22 cellular contexts compared by ENCODE assay signal in the genomic region with DNA sequence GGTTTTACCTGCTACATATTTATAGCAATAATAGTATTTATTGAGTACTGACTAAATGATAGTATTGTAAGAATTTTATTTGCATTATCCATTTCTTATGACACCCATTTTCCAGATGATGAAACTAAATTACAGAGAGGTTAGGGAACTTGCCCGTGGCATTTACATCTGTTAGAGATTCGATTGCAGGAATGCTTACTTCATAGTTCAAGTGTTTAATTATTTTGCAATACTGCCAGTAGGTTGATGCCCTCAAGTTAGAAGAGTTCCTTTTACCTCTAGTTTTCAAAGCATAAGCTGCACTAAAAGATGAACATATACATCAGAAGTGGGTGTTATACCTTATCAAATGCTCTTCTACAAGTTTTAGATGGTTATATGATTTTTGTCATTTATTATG.
"Had no signal": no experiment of that assay in that cellular context is flagged by ENCODE, and none has a peak within 500 bp of the region (broad histone marks: within the 10 kb centered on the region; RNA-seq: fewer than 3 reads in every experiment).

No MANE protein-coding gene starts in this region.

- H3K4me3 Mint-ChIP-seq: activated CD8-positive, alpha-beta T cell treated with anti-CD3 and anti-CD28 coated beads for 36 hours; activated naive CD8-positive, alpha-beta T cell treated with anti-CD3 and anti-CD28 coated beads for 36 hours; activated T-helper 17 cell treated with anti-CD3 and anti-CD28 coated beads, Interleukin-2, amount 50 U/mL, for 72 hours; nephron progenitor cell; stimulated activated naive CD8-positive, alpha-beta T cell treated with anti-CD3 and anti-CD28 coated beads, Interleukin-15, amount 100 ng/mL, for 72 hours; type B pancreatic cell had no signal

- DNase-seq: activated CD4-positive, alpha-beta T cell treated with anti-CD3 and anti-CD28 coated beads for 48 hours; activated CD4-positive, CD25-positive, alpha-beta regulatory T cell; activated CD8-positive, alpha-beta T cell treated with anti-CD3 and anti-CD28 coated beads for 36 hours; activated naive CD4-positive, alpha-beta T cell; activated naive CD8-positive, alpha-beta T cell treated with anti-CD3 and anti-CD28 coated beads for 36 hours; activated T-cell treated with anti-CD3 and anti-CD28 coated beads, Interleukin-2, amount 50 U/mL, for 1 hour; dermis blood vessel endothelial cell; effector memory CD4-positive, alpha-beta T cell; esophagus squamous epithelium; left cardiac atrium; nephron progenitor cell; stimulated activated CD4-positive, alpha-beta T cell treated with anti-CD3 and anti-CD28 coated beads, Interleukin-15, amount 100 ng/mL, for 24 hours; stimulated activated CD4-positive, alpha-beta T cell treated with anti-CD3 and anti-CD28 coated beads, Interleukin-2, amount 100 ng/mL, for 48 hours; stimulated activated naive CD8-positive, alpha-beta T cell treated with anti-CD3 and anti-CD28 coated beads, Interleukin-15, amount 100 ng/mL, for 72 hours; T-helper 1 cell; T-helper 9 cell had no signal

- H3K36me3 Mint-ChIP-seq: activated naive CD8-positive, alpha-beta T cell treated with anti-CD3 and anti-CD28 coated beads for 36 hours; type B pancreatic cell had no signal

- H3K9me3 Mint-ChIP-seq: activated CD8-positive, alpha-beta T cell treated with anti-CD3 and anti-CD28 coated beads for 36 hours; activated T-helper 17 cell treated with anti-CD3 and anti-CD28 coated beads, Interleukin-2, amount 50 U/mL, for 72 hours; nephron progenitor cell; stimulated activated naive CD8-positive, alpha-beta T cell treated with anti-CD3 and anti-CD28 coated beads, Interleukin-15, amount 100 ng/mL, for 72 hours; type B pancreatic cell had no signal

- H3K27ac ChIP-seq: hepatocyte, skin epidermis had no signal

- H3K9me3 ChIP-seq: esophagus squamous epithelium, right atrium auricular region had no signal

- ATAC-seq: activated CD8-positive, alpha-beta T cell treated with anti-CD3 and anti-CD28 coated beads for 36 hours; activated T-helper 17 cell treated with anti-CD3 and anti-CD28 coated beads, Interleukin-2, amount 50 U/mL, for 72 hours; stimulated activated naive CD8-positive, alpha-beta T cell treated with anti-CD3 and anti-CD28 coated beads, Interleukin-15, amount 100 ng/mL, for 72 hours had no signal

- H3K36me3 ChIP-seq: esophagus squamous epithelium, right atrium auricular region had no signal

- H3K27me3 ChIP-seq: esophagus squamous epithelium, hepatocyte, right atrium auricular region had no signal

- H3K27ac Mint-ChIP-seq: activated CD8-positive, alpha-beta T cell treated with anti-CD3 and anti-CD28 coated beads for 36 hours; activated naive CD8-positive, alpha-beta T cell treated with anti-CD3 and anti-CD28 coated beads for 36 hours; activated T-helper 17 cell treated with anti-CD3 and anti-CD28 coated beads, Interleukin-2, amount 50 U/mL, for 72 hours; nephron progenitor cell; progenitor cell of endocrine pancreas; type B pancreatic cell had no signal

- H3K27me3 Mint-ChIP-seq: stimulated activated naive CD8-positive, alpha-beta T cell treated with anti-CD3 and anti-CD28 coated beads, Interleukin-15, amount 100 ng/mL, for 72 hours; type B pancreatic cell had no signal

- H3K4me3 ChIP-seq: esophagus squamous epithelium, hepatocyte, right atrium auricular region, skin epidermis had no signal

- H3K4me1 Mint-ChIP-seq: activated naive CD8-positive, alpha-beta T cell treated with anti-CD3 and anti-CD28 coated beads for 36 hours; activated T-helper 17 cell treated with anti-CD3 and anti-CD28 coated beads, Interleukin-2, amount 50 U/mL, for 72 hours; stimulated activated naive CD8-positive, alpha-beta T cell treated with anti-CD3 and anti-CD28 coated beads, Interleukin-15, amount 100 ng/mL, for 72 hours had no signal

- H3K4me1 ChIP-seq: right atrium auricular region had no signal
